Comparison of ENCODE assay signal across 17 cellular contexts in genomic region chr10:70586348-70586930, GRCh38. TPM values are rescaled to one million over a fixed set of nuclear protein-coding genes. Genes with fewer than 3 reads are reported as not detected.
DNase-seq lines count a peak whose midpoint lies in the region; ATAC-seq and TF ChIP-seq lines count a peak whose summit lies in the region.
"Had no signal": no experiment of that assay in that cellular context is flagged by ENCODE, and none has a peak within 500 bp of the region (broad histone marks: within the 10 kb centered on the region; RNA-seq: fewer than 3 reads in every experiment).

No MANE protein-coding gene starts in this region.

- H4K5ac ChIP-seq in H9 (ENCODE audit: insufficient read length, low read depth, low read length): no peak overlapping the region

- no peak overlapping the region for H4K91ac ChIP-seq in H9 (ENCODE audit: insufficient read length, low read depth, low read length)

- H3K9me3 Mint-ChIP-seq in activated T-cell treated with anti-CD3 and anti-CD28 coated beads, Interleukin-2, amount 50 U/mL, for 24 hours: no peaks in the 10 kb centered on the region
- H3K9me3 Mint-ChIP-seq in H9: no peaks in the 10 kb centered on the region
- H3K9me3 Mint-ChIP-seq in activated naive CD8-positive, alpha-beta T cell treated with anti-CD3 and anti-CD28 coated beads for 36 hours: no peaks in the 10 kb centered on the region

- DNase-seq in activated T-cell treated with anti-CD3 and anti-CD28 coated beads, Interleukin-2, amount 50 U/mL, for 24 hours: peak; percentile 25
- DNase-seq in activated T-cell treated with anti-CD3 and anti-CD28 coated beads, Interleukin-2, amount 50 U/mL, for 1 hour: no peak
- DNase-seq in H9: peak; percentile 21
- no peak for DNase-seq in activated naive CD8-positive, alpha-beta T cell treated with anti-CD3 and anti-CD28 coated beads for 36 hours
- peak; percentile 49 for DNase-seq in mesenteric fat pad (ENCODE audit: low spot score)
- no peak for DNase-seq in DMS153 treated with DMSO at 0.1 percent for 48 hours (lab: John Stamatoyannopoulos, UW; ENCODE audit: unreplicated experiment)
- DNase-seq: DMS53, NCI-H1092, NCI-H1694 treated with DMSO at 0.1 percent for 48 hours, PC-9, Right ventricle myocardium superior had no signal

- no peak overlapping the region for H3K18ac ChIP-seq in H9 (ENCODE audit: insufficient read length, low read depth, low read length)

- H3K79me2 ChIP-seq in H9 (ENCODE audit: insufficient read depth, low read length): no peaks in the 10 kb centered on the region

- no peak overlapping the region for H3K14ac ChIP-seq in H9 (ENCODE audit: insufficient read depth, low read length)

- no peak overlapping the region for H2BK5ac ChIP-seq in H9 (ENCODE audit: insufficient read length, low read length)

- H3K9ac ChIP-seq in H9 (ENCODE audit: extremely low read depth, insufficient read length, low read length): no peak overlapping the region

- H3K27ac Mint-ChIP-seq in activated T-cell treated with anti-CD3 and anti-CD28 coated beads, Interleukin-2, amount 50 U/mL, for 24 hours: no peak overlapping the region
- H3K27ac Mint-ChIP-seq in H9: peak overlapping the region in 1 of 3 experiments; percentile 24; a peak in 2 of 7 replicates
- H3K27ac Mint-ChIP-seq in activated naive CD8-positive, alpha-beta T cell treated with anti-CD3 and anti-CD28 coated beads for 36 hours: peak overlapping the region; percentile 80

- WGBS in H9 (ENCODE audit: extremely low coverage, insufficient read length, low lambda C conversion rate): no CpG with 5 or more reads among the region's 8 CpGs

- H3K27ac ChIP-seq in H9 (ENCODE audit: insufficient read length, low read depth, low read length): no peak overlapping the region
- H3K27ac ChIP-seq: A549, C4-2B, PC-9 had no signal

- H2AK5ac ChIP-seq in H9 (ENCODE audit: insufficient read length, low read length): no peak overlapping the region

- no peak overlapping the region for H2BK120ac ChIP-seq in H9 (ENCODE audit: low read depth, low read length, poor library complexity, severe bottlenecking)

- peaks cover 13% of the 10 kb centered on the region for H3K27me3 Mint-ChIP-seq in activated T-cell treated with anti-CD3 and anti-CD28 coated beads, Interleukin-2, amount 50 U/mL, for 24 hours
- H3K27me3 Mint-ChIP-seq in H9 (ENCODE audit: low read depth): peaks cover 3% of the 10 kb centered on the region
- H3K27me3 Mint-ChIP-seq in activated naive CD8-positive, alpha-beta T cell treated with anti-CD3 and anti-CD28 coated beads for 36 hours: no peaks in the 10 kb centered on the region

- H3K4me1 ChIP-seq in H9 (ENCODE audit: insufficient read depth, low read length): peaks cover 4% of the 10 kb centered on the region; the same call in 1 of the 2 replicates
- H3K4me1 ChIP-seq: A549, Caco-2 had no signal

- no peak overlapping the region for H2AFZ ChIP-seq in H9 (ENCODE audit: low read length)
- H2AFZ ChIP-seq: PC-9 had no signal

- no peak overlapping the region for H2BK15ac ChIP-seq in H9 (ENCODE audit: low read depth, low read length)

- H3T11ph ChIP-seq in H9 (ENCODE audit: low read length): no peak overlapping the region

- TF ChIP-seq CTCF in H9 (conservative IDR thresholded peaks at IDR 0.05): no peak

- no peaks in the 10 kb centered on the region for H3K9me3 ChIP-seq in H9 (ENCODE audit: control insufficient read depth, low read depth, low read length)
- H3K9me3 ChIP-seq: A549, Caco-2 had no signal

- H3K27me3 ChIP-seq in H9 (ENCODE audit: insufficient read depth, low read length): no peaks in the 10 kb centered on the region

- no peak overlapping the region for H3K4me2 ChIP-seq in H9 (ENCODE audit: insufficient read depth, insufficient read length, low read length)
- H3K4me2 ChIP-seq: A549, PC-9 had no signal

- no peak overlapping the region for H4K8ac ChIP-seq in H9 (replicated peaks; ENCODE audit: insufficient read length, low read depth, low read length)

- no peak overlapping the region for H3K4ac ChIP-seq in H9 (ENCODE audit: low read depth, low read length)

- no peak overlapping the region for H2BK12ac ChIP-seq in H9 (ENCODE audit: insufficient read length, low read depth, low read length)

- no peak overlapping the region for H3K4me3 Mint-ChIP-seq in activated T-cell treated with anti-CD3 and anti-CD28 coated beads, Interleukin-2, amount 50 U/mL, for 24 hours
- no peak overlapping the region for H3K4me3 Mint-ChIP-seq in H9
- H3K4me3 Mint-ChIP-seq in activated naive CD8-positive, alpha-beta T cell treated with anti-CD3 and anti-CD28 coated beads for 36 hours: no peak overlapping the region

- H3K36me3 Mint-ChIP-seq in activated T-cell treated with anti-CD3 and anti-CD28 coated beads, Interleukin-2, amount 50 U/mL, for 24 hours (ENCODE audit: low read depth): no peaks in the 10 kb centered on the region
- H3K36me3 Mint-ChIP-seq in H9 (ENCODE audit: insufficient read depth in 1 of 3, low read depth in 3 of 3): no peaks in the 10 kb centered on the region
- no peaks in the 10 kb centered on the region for H3K36me3 Mint-ChIP-seq in activated naive CD8-positive, alpha-beta T cell treated with anti-CD3 and anti-CD28 coated beads for 36 hours

- no peaks in the 10 kb centered on the region for H4K20me1 ChIP-seq in H9 (ENCODE audit: control insufficient read depth, insufficient read depth, insufficient read length)

- no peaks in the 10 kb centered on the region for H3K79me1 ChIP-seq in H9 (ENCODE audit: insufficient read depth, low read depth, low read length, poor library complexity, severe bottlenecking)

- H3K23ac ChIP-seq in H9 (ENCODE audit: insufficient read length, low read depth, low read length): no peak overlapping the region

- peaks cover 44% of the 10 kb centered on the region for H3K4me1 Mint-ChIP-seq in activated T-cell treated with anti-CD3 and anti-CD28 coated beads, Interleukin-2, amount 50 U/mL, for 24 hours (ENCODE audit: low read depth)
- peaks cover 32 to 43% of the 10 kb centered on the region in 2 experiments for H3K4me1 Mint-ChIP-seq in H9
- H3K4me1 Mint-ChIP-seq in activated naive CD8-positive, alpha-beta T cell treated with anti-CD3 and anti-CD28 coated beads for 36 hours: peaks cover 31% of the 10 kb centered on the region

- H2BK20ac ChIP-seq in H9 (ENCODE audit: low read depth, low read length, poor library complexity, severe bottlenecking): no peak overlapping the region

- no peak overlapping the region for H3K56ac ChIP-seq in H9 (ENCODE audit: insufficient read length, low read depth, low read length)

- H3K23me2 ChIP-seq in H9 (ENCODE audit: insufficient read length, low read depth, low read length, poor library complexity, severe bottlenecking): no peaks in the 10 kb centered on the region

- ATAC-seq in GM18868 (IDR thresholded peaks at IDR 0.05; ENCODE audit: unreplicated experiment) (no peak), GM18519 (IDR thresholded peaks at IDR 0.05; ENCODE audit: low FRiP score, unreplicated experiment) (no peak)
- ATAC-seq: A549 had no signal

RNA-seq across cellular contexts. Expression of gene PRF1, which starts 16.1 kb away (rescaled TPM):
- total RNA-seq in H9 (2021) (0.18 TPM in 1 of 2 replicates, not detected in the other), mesenteric fat pad (4.0 TPM)
- 10 to 100 TPM; 44.7 to 46.9 TPM for total RNA-seq in activated naive CD8-positive, alpha-beta T cell treated with anti-CD3 and anti-CD28 coated beads for 36 hours
- total RNA-seq: HT1080, PC-9 had no signal

Comparison
In these comparisons a context has a peak if more than half of its experiments do, and no peak if none do; other contexts are left out.
1. DNase-seq: peak in activated T-cell treated with anti-CD3 and anti-CD28 coated beads, Interleukin-2, amount 50 U/mL, for 24 hours (single experiment), H9 (single experiment) and mesenteric fat pad (single experiment); none in activated T-cell treated with anti-CD3 and anti-CD28 coated beads, Interleukin-2, amount 50 U/mL, for 1 hour (single experiment), activated naive CD8-positive, alpha-beta T cell treated with anti-CD3 and anti-CD28 coated beads for 36 hours (single experiment) and DMS153 treated with DMSO at 0.1 percent for 48 hours (single experiment).